Comparison of ENCODE assay signal across 32 cellular contexts in genomic region chr2:181065458-181065857, GRCh38.
"Had no signal": no experiment of that assay in that cellular context is flagged by ENCODE, and none has a peak within 500 bp of the region (broad histone marks: within the 10 kb centered on the region; RNA-seq: fewer than 3 reads in every experiment).

No MANE protein-coding gene starts in this region.

- H3K4me1 ChIP-seq: adrenal gland had no signal

- H3K4me3 ChIP-seq: adrenal gland, cardiac muscle cell had no signal

- H3K27me3 ChIP-seq: adrenal gland, cardiac muscle cell had no signal

- H3K9me3 ChIP-seq: adrenal gland had no signal

- H3K36me3 ChIP-seq: adrenal gland, cardiac muscle cell had no signal

- H3K27ac ChIP-seq: adrenal gland, VCaP had no signal

- FAIRE-seq: bronchial epithelial cell had no signal

- DNase-seq: activated B cell treated with CpG ODN at 0.5 μM for 24 hours; activated CD4-positive, alpha-beta memory T cell treated with anti-CD3 and anti-CD28 coated beads for 36 hours; activated CD4-positive, alpha-beta T cell treated with anti-CD3 and anti-CD28 coated beads for 4 hours; activated CD4-positive, alpha-beta T cell treated with anti-CD3 and anti-CD28 coated beads, Interleukin-2, amount 10 ng/mL, durations not matched to agents 24 days and 14 days; activated CD4-positive, alpha-beta T cell treated with anti-CD3 and anti-CD28 coated beads, Interleukin-2, amount 50 U/mL, for 1 hour; activated CD4-positive, alpha-beta T cell treated with anti-CD3 and anti-CD28 coated beads, Interleukin-2, amount 50 U/mL, for 4 hours; activated CD4-positive, CD25-positive, alpha-beta regulatory T cell treated with anti-CD3 and anti-CD28 coated beads, Interleukin-2, amount 50 U/mL, for 72 hours; activated CD8-positive, alpha-beta memory T cell treated with anti-CD3 and anti-CD28 coated beads, Interleukin-2, amount 50 U/mL, for 4 hours; activated CD8-positive, alpha-beta T cell treated with anti-CD3 and anti-CD28 coated beads for 36 hours; activated effector memory CD4-positive, alpha-beta T cell treated with anti-CD3 and anti-CD28 coated beads, Interleukin-2, amount 50 U/mL, for 16 hours; activated gamma-delta T cell treated with Interleukin-2 at 50 U/mL for 16 hours; activated naive CD4-positive, alpha-beta T cell; activated naive CD4-positive, alpha-beta T cell treated with anti-CD3 and anti-CD28 coated beads for 36 hours; activated naive CD4-positive, alpha-beta T cell treated with anti-CD3 and anti-CD28 coated beads, Interleukin-2, amount 50 U/mL, for 16 hours; activated naive CD8-positive, alpha-beta T cell treated with anti-CD3 and anti-CD28 coated beads for 36 hours; activated T-cell treated with anti-CD3 and anti-CD28 coated beads for 4 hours; activated T-cell treated with anti-CD3 and anti-CD28 coated beads, Interleukin-2, amount 50 U/mL, for 1 hour; activated T-cell treated with anti-CD3 and anti-CD28 coated beads, Interleukin-2, amount 50 U/mL, for 4 hours; activated T-cell treated with anti-CD3 and anti-CD28 coated beads, Interleukin-2, amount 50 U/mL, for 72 hours; adrenal gland; amniotic stem cell; aorta; caudate nucleus; cerebellar nuclear complex; T-helper 1 cell; T-helper 2 cell; T-helper 9 cell had no signal

- ATAC-seq: activated CD8-positive, alpha-beta T cell treated with anti-CD3 and anti-CD28 coated beads for 36 hours; activated naive CD4-positive, alpha-beta T cell treated with anti-CD3 and anti-CD28 coated beads, Interleukin-2, amount 50 U/mL, for 72 hours; activated T-cell treated with anti-CD3 and anti-CD28 coated beads, Interleukin-2, amount 50 U/mL, for 4 hours; activated T-cell treated with anti-CD3 and anti-CD28 coated beads, Interleukin-2, amount 50 U/mL, for 72 hours; activated T-helper 17 cell treated with anti-CD3 and anti-CD28 coated beads, Interleukin-2, amount 50 U/mL, for 72 hours had no signal
